ENCODE assay signal across 19 cellular contexts in the genomic region with DNA sequence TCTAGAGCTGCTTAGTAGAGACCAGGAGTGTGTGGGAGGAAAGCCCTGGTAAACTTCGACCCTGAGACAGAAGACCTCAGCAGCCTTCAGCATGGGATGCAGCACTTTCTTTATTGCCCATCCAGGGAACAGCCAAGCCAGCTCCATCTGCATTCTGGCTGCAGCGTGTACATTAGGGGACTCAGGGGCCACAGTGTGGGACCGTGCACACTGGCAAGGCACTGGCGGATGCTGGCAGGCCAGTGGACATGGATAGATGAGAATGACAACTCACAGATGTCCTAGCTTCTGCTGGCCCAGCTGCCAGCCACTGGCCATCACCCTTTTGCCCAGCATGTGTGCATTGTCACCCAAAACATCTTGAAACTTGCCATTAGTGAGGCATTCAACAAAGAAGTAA. TPM values are rescaled to one million over a fixed set of nuclear protein-coding genes. Genes with fewer than 3 reads are reported as not detected.
DNase-seq lines count a peak whose midpoint lies in the region; ATAC-seq and TF ChIP-seq lines count a peak whose summit lies in the region.
"Had no signal": no experiment of that assay in that cellular context is flagged by ENCODE, and none has a peak within 500 bp of the region (broad histone marks: within the 10 kb centered on the region; RNA-seq: fewer than 3 reads in every experiment).

No MANE protein-coding gene starts in this region.

- in situ Hi-C loops in GM13977 (cut with MboI; ENCODE audit: low pct_unique_long_range_greater_than_20kb, low sequenced_read_pairs, unreplicated experiment), result no loop called here

- peak; percentile 3 for DNase-seq in activated naive CD4-positive, alpha-beta T cell treated with anti-CD3 and anti-CD28 coated beads, Interleukin-2, amount 10 ng/mL, durations not matched to agents 7 days and 5 days
- no peak for DNase-seq in activated naive CD4-positive, alpha-beta T cell treated with anti-CD3 and anti-CD28 coated beads for 36 hours
- DNase-seq in GM13977 (ENCODE audit: low spot score), result peak; percentile 15
- peak; percentile 8 for DNase-seq in WTC11 (ENCODE audit: low spot score)
- DNase-seq in uterus, result peak; percentile 7 to 8
- DNase-seq in middle frontal gyrus (ENCODE audit: extremely low spot score, low spot score), result no peak
- DNase-seq: AML-193; CD4-positive, CD25-positive, alpha-beta regulatory T cell; COR-L47; KBM-7; MV-4-11; NCI-H1694 treated with DMSO at 0.1 percent for 48 hours; NCI-H510A; NCI-H82; RPMI8226; SJCRH30 had no signal

- POLR2A ChIA-PET in WTC11 (lab: Charles Lee), result no interaction called here

- H3K27me3 ChIP-seq in uterus, result no peaks in the 10 kb centered on the region
- H3K27me3 ChIP-seq: SJCRH30 had no signal

- peaks cover 76% of the 10 kb centered on the region for H3K27me3 Mint-ChIP-seq in activated naive CD4-positive, alpha-beta T cell treated with anti-CD3 and anti-CD28 coated beads, Interleukin-2, amount 10 ng/mL, durations not matched to agents 7 days and 5 days
- peaks cover 18% of the 10 kb centered on the region for H3K27me3 Mint-ChIP-seq in activated naive CD4-positive, alpha-beta T cell treated with anti-CD3 and anti-CD28 coated beads for 36 hours (ENCODE audit: low read depth)
- peaks cover 76% of the 10 kb centered on the region for H3K27me3 Mint-ChIP-seq in WTC11 (ENCODE audit: low read depth)

- H3K36me3 Mint-ChIP-seq in activated naive CD4-positive, alpha-beta T cell treated with anti-CD3 and anti-CD28 coated beads, Interleukin-2, amount 10 ng/mL, durations not matched to agents 7 days and 5 days, result no peaks in the 10 kb centered on the region
- no peaks in the 10 kb centered on the region for H3K36me3 Mint-ChIP-seq in activated naive CD4-positive, alpha-beta T cell treated with anti-CD3 and anti-CD28 coated beads for 36 hours (ENCODE audit: low read depth)
- no peaks in the 10 kb centered on the region for H3K36me3 Mint-ChIP-seq in WTC11
- H3K36me3 Mint-ChIP-seq: CD4-positive, CD25-positive, alpha-beta regulatory T cell had no signal

- intact Hi-C loops in activated naive CD4-positive, alpha-beta T cell treated with anti-CD3 and anti-CD28 coated beads for 36 hours (cut with micrococcal nuclease), result no loop called here
- intact Hi-C loops in uterus (cut with DNase I; ENCODE audit: low total_unique reads), result no loop called here

- no peaks in the 10 kb centered on the region for H3K9me3 ChIP-seq in uterus
- H3K9me3 ChIP-seq: SJCRH30 had no signal

- no peak overlapping the region for H3K4me3 Mint-ChIP-seq in activated naive CD4-positive, alpha-beta T cell treated with anti-CD3 and anti-CD28 coated beads, Interleukin-2, amount 10 ng/mL, durations not matched to agents 7 days and 5 days
- no peak overlapping the region for H3K4me3 Mint-ChIP-seq in activated naive CD4-positive, alpha-beta T cell treated with anti-CD3 and anti-CD28 coated beads for 36 hours
- no peak overlapping the region for H3K4me3 Mint-ChIP-seq in WTC11
- H3K4me3 Mint-ChIP-seq: CD4-positive, CD25-positive, alpha-beta regulatory T cell had no signal

- CTCF ChIA-PET in activated naive CD4-positive, alpha-beta T cell treated with anti-CD3 and anti-CD28 coated beads, Interleukin-2, amount 10 ng/mL, durations not matched to agents 7 days and 5 days (lab: Charles Lee), result interaction anchor here (0.9 kb wide), 1 partner anchor 28 kb away, joined by 3 read pairs; no protein-coding TSS in a partner anchor
- CTCF ChIA-PET in activated naive CD4-positive, alpha-beta T cell treated with anti-CD3 and anti-CD28 coated beads for 36 hours (lab: Charles Lee), result no interaction called here
- CTCF ChIA-PET in WTC11 (lab: Charles Lee), result interaction anchor here (1.3 to 1.9 kb wide), 3 partner anchors 38 to 168 kb away, joined by 4 to 5 read pairs (median 4); no protein-coding TSS in a partner anchor

- H3K4me1 Mint-ChIP-seq in activated naive CD4-positive, alpha-beta T cell treated with anti-CD3 and anti-CD28 coated beads, Interleukin-2, amount 10 ng/mL, durations not matched to agents 7 days and 5 days, result peaks cover 3% of the 10 kb centered on the region
- peaks cover 2% of the 10 kb centered on the region for H3K4me1 Mint-ChIP-seq in activated naive CD4-positive, alpha-beta T cell treated with anti-CD3 and anti-CD28 coated beads for 36 hours (ENCODE audit: low read depth)
- no peaks in the 10 kb centered on the region for H3K4me1 Mint-ChIP-seq in WTC11

- H3K9me3 Mint-ChIP-seq in activated naive CD4-positive, alpha-beta T cell treated with anti-CD3 and anti-CD28 coated beads, Interleukin-2, amount 10 ng/mL, durations not matched to agents 7 days and 5 days, result no peaks in the 10 kb centered on the region
- H3K9me3 Mint-ChIP-seq in activated naive CD4-positive, alpha-beta T cell treated with anti-CD3 and anti-CD28 coated beads for 36 hours, result no peaks in the 10 kb centered on the region
- H3K9me3 Mint-ChIP-seq in WTC11, result 0 out of 2 replicates have a peak, but pooled peaks cover 3% of the 10 kb centered on the region
- H3K9me3 Mint-ChIP-seq: CD4-positive, CD25-positive, alpha-beta regulatory T cell had no signal

- H3K4me3 ChIP-seq in uterus, result no peak overlapping the region
- H3K4me3 ChIP-seq: SJCRH30 had no signal

- TF ChIP-seq CTCF in GM13977 (IDR thresholded peaks at IDR 0.05; ENCODE audit: extremely low read depth, insufficient read depth, missing control alignments), result no peak
- TF ChIP-seq CTCF in WTC11 (IDR thresholded peaks at IDR 0.05), result no peak
- no peak for TF ChIP-seq CTCF in uterus (IDR thresholded peaks at IDR 0.05)

- H3K27ac Mint-ChIP-seq in activated naive CD4-positive, alpha-beta T cell treated with anti-CD3 and anti-CD28 coated beads, Interleukin-2, amount 10 ng/mL, durations not matched to agents 7 days and 5 days, result no peak overlapping the region
- no peak overlapping the region for H3K27ac Mint-ChIP-seq in activated naive CD4-positive, alpha-beta T cell treated with anti-CD3 and anti-CD28 coated beads for 36 hours
- H3K27ac Mint-ChIP-seq in WTC11, result no peak overlapping the region
- H3K27ac Mint-ChIP-seq: CD4-positive, CD25-positive, alpha-beta regulatory T cell had no signal

- no peak overlapping the region for H3K27ac ChIP-seq in uterus
- H3K27ac ChIP-seq: SJCRH30 had no signal

- TF ChIP-seq POLR2A in uterus (IDR thresholded peaks at IDR 0.05), result no peak

- no peaks in the 10 kb centered on the region for H3K4me1 ChIP-seq in uterus
- H3K4me1 ChIP-seq: SJCRH30 had no signal

- H3K36me3 ChIP-seq in uterus, result no peaks in the 10 kb centered on the region
- H3K36me3 ChIP-seq: SJCRH30 had no signal

- ATAC-seq in WTC11, result no peak
- no peak for ATAC-seq in HG03342 (IDR thresholded peaks at IDR 0.05; ENCODE audit: unreplicated experiment)
- ATAC-seq: HepG2 had no signal

TF ChIP-seq in WTC11, 78 proteins besides CTCF, POLR2A, EP300 and RAD21 (continues in another document):
- TF ChIP-seq, protein P1, sequence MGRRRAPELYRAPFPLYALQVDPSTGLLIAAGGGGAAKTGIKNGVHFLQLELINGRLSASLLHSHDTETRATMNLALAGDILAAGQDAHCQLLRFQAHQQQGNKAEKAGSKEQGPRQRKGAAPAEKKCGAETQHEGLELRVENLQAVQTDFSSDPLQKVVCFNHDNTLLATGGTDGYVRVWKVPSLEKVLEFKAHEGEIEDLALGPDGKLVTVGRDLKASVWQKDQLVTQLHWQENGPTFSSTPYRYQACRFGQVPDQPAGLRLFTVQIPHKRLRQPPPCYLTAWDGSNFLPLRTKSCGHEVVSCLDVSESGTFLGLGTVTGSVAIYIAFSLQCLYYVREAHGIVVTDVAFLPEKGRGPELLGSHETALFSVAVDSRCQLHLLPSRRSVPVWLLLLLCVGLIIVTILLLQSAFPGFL (CRISPR knock-in tag; IDR thresholded peaks at IDR 0.05; ENCODE audit: borderline replicate concordance), result no peak
- TF ChIP-seq ATF1 (CRISPR knock-in tag; IDR thresholded peaks at IDR 0.05) (no peak), HMGA2 (CRISPR knock-in tag; IDR thresholded peaks at IDR 0.05) (no peak), ZNF317 (CRISPR knock-in tag; IDR thresholded peaks at IDR 0.05; ENCODE audit: borderline replicate concordance, low read depth) (no peak), SMAD3 (CRISPR knock-in tag; IDR thresholded peaks at IDR 0.05; ENCODE audit: borderline replicate concordance) (no peak), OVOL2 (CRISPR knock-in tag; IDR thresholded peaks at IDR 0.05; ENCODE audit: borderline replicate concordance) (no peak)
- TF ChIP-seq, protein P2, sequence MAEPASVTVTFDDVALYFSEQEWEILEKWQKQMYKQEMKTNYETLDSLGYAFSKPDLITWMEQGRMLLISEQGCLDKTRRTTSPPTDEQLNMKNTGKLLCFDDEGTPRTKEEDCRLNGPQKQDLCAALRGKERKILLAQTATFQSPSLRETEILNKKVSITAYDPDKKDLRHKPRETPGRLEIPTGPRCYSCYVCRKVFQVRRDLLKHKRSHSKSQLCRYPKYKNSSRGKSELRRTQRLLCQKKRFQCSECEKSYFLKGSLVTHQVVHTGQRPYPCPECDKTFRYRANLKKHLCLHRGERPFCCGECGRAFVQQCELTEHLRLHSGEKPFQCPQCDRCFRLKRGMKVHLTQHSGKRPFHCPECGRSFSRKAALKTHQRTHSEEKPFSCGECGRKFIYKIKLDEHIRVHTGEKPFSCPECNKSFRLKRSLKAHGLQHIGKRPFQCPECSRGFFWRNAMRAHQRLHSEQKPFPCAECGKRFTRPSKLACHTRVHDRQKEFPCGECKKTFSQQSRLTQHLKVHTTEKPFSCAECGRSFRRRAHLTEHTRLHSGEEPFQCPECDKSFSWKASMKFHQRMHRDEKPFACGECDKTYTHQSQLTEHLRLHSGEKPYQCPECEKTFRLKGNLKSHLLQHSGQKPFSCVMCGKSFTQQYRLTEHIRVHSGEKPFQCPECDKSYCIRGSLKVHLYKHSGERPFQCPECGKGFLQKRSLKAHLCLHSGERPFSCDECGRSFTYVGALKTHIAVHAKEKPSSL (CRISPR knock-in tag; conservative IDR thresholded peaks at IDR 0.05), result no peak
- TF ChIP-seq, protein P3, sequence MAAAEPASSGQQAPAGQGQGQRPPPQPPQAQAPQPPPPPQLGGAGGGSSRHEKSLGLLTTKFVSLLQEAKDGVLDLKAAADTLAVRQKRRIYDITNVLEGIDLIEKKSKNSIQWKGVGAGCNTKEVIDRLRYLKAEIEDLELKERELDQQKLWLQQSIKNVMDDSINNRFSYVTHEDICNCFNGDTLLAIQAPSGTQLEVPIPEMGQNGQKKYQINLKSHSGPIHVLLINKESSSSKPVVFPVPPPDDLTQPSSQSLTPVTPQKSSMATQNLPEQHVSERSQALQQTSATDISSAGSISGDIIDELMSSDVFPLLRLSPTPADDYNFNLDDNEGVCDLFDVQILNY (CRISPR knock-in tag; IDR thresholded peaks at IDR 0.05), result no peak

RNA-seq across cellular contexts. Expression of a gene that starts 12.5 kb away (rescaled TPM):
- total RNA-seq in activated naive CD4-positive, alpha-beta T cell treated with anti-CD3 and anti-CD28 coated beads for 36 hours, result not detected
- total RNA-seq in WTC11 (2021) (0.07 to 0.21 TPM (median 0.11 TPM) in 3 replicates), uterus (10 to 100 TPM in 1 of 4 donors, 1 to 10 TPM in 1, not detected in 2; 1.3 to 10.9 TPM)
- total RNA-seq: CD4-positive, CD25-positive, alpha-beta regulatory T cell; H1; HepG2; SJCRH30 had no signal

RNA-seq across cellular contexts. Expression of a gene that starts 41.0 kb away (rescaled TPM):
- under 1 TPM; 0.10 TPM for total RNA-seq in activated naive CD4-positive, alpha-beta T cell treated with anti-CD3 and anti-CD28 coated beads for 36 hours
- total RNA-seq in WTC11 (2021), result 3.3 to 3.5 TPM (median 3.4 TPM) in 3 replicates
- 100 to 1,000 TPM in 1 of 4 donors, 10 to 100 TPM in 3; 44.9 to 175 (median 71.7) TPM for total RNA-seq in uterus
- total RNA-seq: CD4-positive, CD25-positive, alpha-beta regulatory T cell had no signal

RNA-seq across cellular contexts. Expression of a gene that starts 48.4 kb away (rescaled TPM):
- under 1 TPM; 0.40 to 0.43 TPM for total RNA-seq in activated naive CD4-positive, alpha-beta T cell treated with anti-CD3 and anti-CD28 coated beads for 36 hours
- total RNA-seq in WTC11 (2021), result 2.6 to 3.8 TPM (median 2.8 TPM) in 3 replicates
- total RNA-seq in uterus, result 10 to 100 TPM in 2 of 4 donors, 1 to 10 TPM in 1, not detected in 1; 1.3 to 11.1 (median 10.1) TPM

Comparison
In these comparisons a context has a peak if more than half of its experiments do, and no peak if none do; other contexts are left out.
1. DNase-seq: peak in activated naive CD4-positive, alpha-beta T cell treated with anti-CD3 and anti-CD28 coated beads, Interleukin-2, amount 10 ng/mL, durations not matched to agents 7 days and 5 days (single experiment), GM13977 (single experiment), WTC11 (single experiment) and uterus (2 of 2); none in activated naive CD4-positive, alpha-beta T cell treated with anti-CD3 and anti-CD28 coated beads for 36 hours (single experiment) and middle frontal gyrus (single experiment).
2. RNA of a gene that starts 41.0 kb away (total RNA-seq): 44.9 to 175 TPM in uterus; 3.3 to 3.5 TPM in WTC11 and 0.10 TPM in activated naive CD4-positive, alpha-beta T cell treated with anti-CD3 and anti-CD28 coated beads for 36 hours; every median in the first group is over 10 times any median in the second.